8 cellular contexts compared by ENCODE assay signal in genomic region chr6:72740135-72740534, GRCh38.
DNase-seq lines count a peak whose midpoint lies in the region; ATAC-seq and TF ChIP-seq lines count a peak whose summit lies in the region.

No MANE protein-coding gene starts in this region.

- H3K9me2 ChIP-seq in OCI-LY7 (ENCODE audit: insufficient read depth, low read length) (no peaks in the 10 kb centered on the region), hepatocyte (replicated peaks; ENCODE audit: insufficient read depth) (no peaks in the 10 kb centered on the region)

- no peak for TF ChIP-seq POLR2A in uterus (IDR thresholded peaks at IDR 0.05)

- POLR2A ChIA-PET in GM10248 (lab: Yijun Ruan, JAX): no interaction called here
- POLR2A ChIA-PET in OCI-LY7 (lab: Charles Lee): interaction anchor here (0.9 kb wide), 1 partner anchor 16 kb away, joined by 3 read pairs; no protein-coding TSS in a partner anchor

- intact Hi-C loops in OCI-LY7 (cut with micrococcal nuclease; ENCODE audit: unreplicated experiment) (no loop called here), uterus (cut with DNase I; ENCODE audit: low total_unique reads) (no loop called here)

- BruUV-seq in OCI-LY7 (replicated peaks; lab: Mats Ljungman, UMichigan): no TSS peak

- H3K9me3 ChIP-seq in OCI-LY7 (ENCODE audit: low read length) (no peaks in the 10 kb centered on the region; the same call in 1 of the 2 replicates), hepatocyte (ENCODE audit: low read depth) (no peaks in the 10 kb centered on the region), uterus (no peaks in the 10 kb centered on the region)

- H4K20me1 ChIP-seq in OCI-LY7 (ENCODE audit: insufficient read depth, low read length) (peaks cover 27% of the 10 kb centered on the region; the same call in 1 of the 2 replicates), hepatocyte (ENCODE audit: insufficient read depth, poor library complexity, severe bottlenecking) (no peaks in the 10 kb centered on the region)

- H3K4me1 ChIP-seq in OCI-LY7 (ENCODE audit: insufficient read depth, low read length, poor library complexity, severe bottlenecking): peaks cover 22% of the 10 kb centered on the region
- H3K4me1 ChIP-seq in hepatocyte (ENCODE audit: insufficient read depth): no peaks in the 10 kb centered on the region
- H3K4me1 ChIP-seq in uterus: no peaks in the 10 kb centered on the region

- H3K4me2 ChIP-seq in OCI-LY7 (ENCODE audit: low read length) (no peak overlapping the region), hepatocyte (no peak overlapping the region)

- peak; percentile 52 for DNase-seq in GM10248 (ENCODE audit: extremely low spot score)
- peak; percentile 15 for DNase-seq in GM19240 (ENCODE audit: insufficient read length, low spot score)
- DNase-seq in OCI-LY7 (ENCODE audit: low spot score): peak; percentile 3
- no peak for DNase-seq in hepatocyte (ENCODE audit: low spot score)
- no peak for DNase-seq in uterus
- DNase-seq in hippocampal formation (lab: John Stamatoyannopoulos, UW): no peak
- no peak for DNase-seq in activated CD8-positive, alpha-beta memory T cell treated with anti-CD3 and anti-CD28 coated beads, Interleukin-2, amount 50 U/mL, for 4 hours

- H3K79me2 ChIP-seq in OCI-LY7 (ENCODE audit: insufficient read depth, low read depth, low read length) (peaks cover 26% of the 10 kb centered on the region; the same call in 1 of the 2 replicates), hepatocyte (no peaks in the 10 kb centered on the region)

- H3K27ac ChIP-seq in OCI-LY7 (ENCODE audit: low read depth, low read length, poor library complexity, severe bottlenecking): no peak overlapping the region
- no peak overlapping the region for H3K27ac ChIP-seq in hepatocyte
- H3K27ac ChIP-seq in uterus: no peak overlapping the region

- H3K27me3 ChIP-seq in hepatocyte: no peaks in the 10 kb centered on the region
- no peaks in the 10 kb centered on the region for H3K27me3 ChIP-seq in uterus

- H3K36me3 ChIP-seq in OCI-LY7 (ENCODE audit: insufficient read depth, low read length) (peaks cover 4% of the 10 kb centered on the region), hepatocyte (replicated peaks; ENCODE audit: insufficient read depth, low read depth) (no peaks in the 10 kb centered on the region), uterus (no peaks in the 10 kb centered on the region)

- peak; percentile 89 for ATAC-seq in HG02885 (IDR thresholded peaks at IDR 0.05; ENCODE audit: poor library complexity, unreplicated experiment)

- H3K4me3 ChIP-seq in OCI-LY7 (ENCODE audit: low read depth, low read length, poor library complexity, severe bottlenecking): no peak overlapping the region
- H3K4me3 ChIP-seq in hepatocyte: no peak overlapping the region
- H3K4me3 ChIP-seq in uterus: no peak overlapping the region

- no peak for TF ChIP-seq CTCF in GM10248 (IDR thresholded peaks at IDR 0.05; ENCODE audit: control extremely low read depth, extremely low read depth, low read depth, missing control alignments)
- TF ChIP-seq CTCF in OCI-LY7 (conservative IDR thresholded peaks at IDR 0.05; ENCODE audit: low read length): no peak
- TF ChIP-seq CTCF in hepatocyte (IDR thresholded peaks at IDR 0.05; ENCODE audit: poor library complexity): no peak
- no peak for TF ChIP-seq CTCF in uterus (IDR thresholded peaks at IDR 0.05)

- WGBS in hepatocyte (ENCODE audit: low lambda C conversion rate, missing lambda C conversion rate): 83% methylated on average over 2 of the region's 2 CpGs

- H2AFZ ChIP-seq in OCI-LY7 (ENCODE audit: low read length) (no peak overlapping the region), hepatocyte (no peak overlapping the region)

- CTCF ChIA-PET in GM10248 (lab: Yijun Ruan, JAX): interaction anchor here (1.0 kb wide), 1 partner anchor 20 kb away, joined by 3 read pairs; no protein-coding TSS in a partner anchor
- CTCF ChIA-PET in OCI-LY7 (lab: Charles Lee; ENCODE audit: unreplicated experiment): no interaction called here

Comparison
In these comparisons a context has a peak if more than half of its experiments do, and no peak if none do; other contexts are left out.
1. DNase-seq: peak in GM10248 (single experiment), GM19240 (single experiment) and OCI-LY7 (single experiment); none in hepatocyte (single experiment), uterus (0 of 2), hippocampal formation (0 of 2) and activated CD8-positive, alpha-beta memory T cell treated with anti-CD3 and anti-CD28 coated beads, Interleukin-2, amount 50 U/mL, for 4 hours (single experiment).